ENCODE assay signal across 17 cellular contexts in genomic region chr12:90839340-90839739, GRCh38.
DNase-seq lines count a peak whose midpoint lies in the region; FAIRE-seq and TF ChIP-seq lines count a peak whose summit lies in the region.
"Had no signal": no experiment of that assay in that cellular context is flagged by ENCODE, and none has a peak within 500 bp of the region (broad histone marks: within the 10 kb centered on the region; RNA-seq: fewer than 3 reads in every experiment).

No MANE protein-coding gene starts in this region.

- H3K36me3 Mint-ChIP-seq in osteocyte (ENCODE audit: unreplicated experiment) = no peaks in the 10 kb centered on the region
- H3K36me3 Mint-ChIP-seq: CD14-positive monocyte; CD8-positive, alpha-beta T cell had no signal

- no peaks in the 10 kb centered on the region for H3K27me3 Mint-ChIP-seq in osteocyte (ENCODE audit: unreplicated experiment)

- no peaks in the 10 kb centered on the region for H3K9me3 ChIP-seq in adipocyte (ENCODE audit: control insufficient read depth, low read length)

- no peak overlapping the region for H3K4me3 Mint-ChIP-seq in osteocyte (ENCODE audit: unreplicated experiment)
- H3K4me3 Mint-ChIP-seq: CD14-positive monocyte; CD8-positive, alpha-beta T cell had no signal

- no peak overlapping the region for H3K4me3 ChIP-seq in adipocyte (ENCODE audit: low read length)
- no peak overlapping the region for H3K4me3 ChIP-seq in fibroblast of mammary gland (ENCODE audit: control insufficient read depth, low read depth, low read length)

- no peaks in the 10 kb centered on the region for H3K4me1 ChIP-seq in adipocyte (ENCODE audit: control insufficient read depth, insufficient read depth, low read length)

- H3K9ac ChIP-seq in adipocyte (ENCODE audit: low read length) = no peak overlapping the region

- H3K36me3 ChIP-seq in adipocyte (ENCODE audit: control insufficient read depth, insufficient read depth, low read length, severe bottlenecking) = no peaks in the 10 kb centered on the region

- TF ChIP-seq CTCF in fibroblast of mammary gland (conservative IDR thresholded peaks at IDR 0.05; ENCODE audit: control insufficient read depth, insufficient read depth, low read depth, low read length) (no peak), osteocyte (IDR thresholded peaks at IDR 0.05) (no peak)

- H3K4me1 Mint-ChIP-seq in osteocyte (ENCODE audit: unreplicated experiment) = peaks cover 2% of the 10 kb centered on the region
- H3K4me1 Mint-ChIP-seq: CD14-positive monocyte had no signal

- no peaks in the 10 kb centered on the region for H3K9me3 Mint-ChIP-seq in osteocyte (ENCODE audit: unreplicated experiment)
- H3K9me3 Mint-ChIP-seq: CD8-positive, alpha-beta T cell had no signal

- H3K27ac Mint-ChIP-seq in osteocyte (ENCODE audit: unreplicated experiment) = no peak overlapping the region
- H3K27ac Mint-ChIP-seq: CD14-positive monocyte; CD8-positive, alpha-beta T cell had no signal

- peak; percentile 13 for FAIRE-seq in islet of Langerhans (lab: Jason Lieb, UNC)
- FAIRE-seq: D721Med, G401.6, GM12892 had no signal

- no peaks in the 10 kb centered on the region for H3K27me3 ChIP-seq in adipocyte (replicated peaks; ENCODE audit: control insufficient read depth, insufficient read depth, low read length)

- peak; percentile 44 for DNase-seq in adipocyte (ENCODE audit: low read depth)
- peak; percentile 5 for DNase-seq in fibroblast of mammary gland (ENCODE audit: low read depth)
- no peak for DNase-seq in SW 1271 (lab: John Stamatoyannopoulos, UW)
- DNase-seq in 8988T = no peak
- DNase-seq in effector CD8-positive, alpha-beta T cell (lab: John Stamatoyannopoulos, UW) = no peak
- no peak for DNase-seq in osteocyte (ENCODE audit: extremely low spot score, unreplicated experiment)
- DNase-seq: CD8-positive, alpha-beta T cell; COR-L47; DMS153; DMS79 treated with DMSO at 0.1 percent for 48 hours; EL; IMR-90 had no signal

Comparison
In these comparisons a context has a peak if more than half of its experiments do, and no peak if none do; other contexts are left out.
1. DNase-seq: peak in adipocyte (single experiment) and fibroblast of mammary gland (single experiment); none in SW 1271 (0 of 2), 8988T (single experiment), effector CD8-positive, alpha-beta T cell (single experiment) and osteocyte (single experiment).